15 cellular contexts compared by ENCODE assay signal in genomic region chr2:177275041-177275440, GRCh38. TPM values are rescaled to one million over a fixed set of nuclear protein-coding genes. Genes with fewer than 3 reads are reported as not detected.
DNase-seq lines count a peak whose midpoint lies in the region; ATAC-seq and TF ChIP-seq lines count a peak whose summit lies in the region.
"Had no signal": no experiment of that assay in that cellular context is flagged by ENCODE, and none has a peak within 500 bp of the region (broad histone marks: within the 10 kb centered on the region; RNA-seq: fewer than 3 reads in every experiment).

No MANE protein-coding gene starts in this region.

- H3K27ac Mint-ChIP-seq in activated CD4-positive, alpha-beta memory T cell treated with anti-CD3 and anti-CD28 coated beads for 36 hours = no peak overlapping the region
- H3K27ac Mint-ChIP-seq in CD8-positive, alpha-beta memory T cell = no peak overlapping the region
- H3K27ac Mint-ChIP-seq: dendritic cell treated with granulocyte-macrophage colony-stimulating factor and Interleukin-4, amounts not matched to agents 40 ng/mL and 50 ng/mL, for 4 days; IgD-negative memory B cell; naive B cell had no signal

- no peak overlapping the region for H3K4me3 Mint-ChIP-seq in activated CD4-positive, alpha-beta memory T cell treated with anti-CD3 and anti-CD28 coated beads for 36 hours
- H3K4me3 Mint-ChIP-seq in CD8-positive, alpha-beta memory T cell = no peak overlapping the region
- H3K4me3 Mint-ChIP-seq: dendritic cell treated with granulocyte-macrophage colony-stimulating factor and Interleukin-4, amounts not matched to agents 40 ng/mL and 50 ng/mL, for 4 days; IgD-negative memory B cell; naive B cell had no signal

- 24 to 39% (median 32%) methylated on average over 2 of the region's 2 CpGs for WGBS in stomach, 5 donors

- TF ChIP-seq POLR2A in stomach (IDR thresholded peaks at IDR 0.05) = no peak

- peaks cover 4% of the 10 kb centered on the region for H3K4me1 Mint-ChIP-seq in activated CD4-positive, alpha-beta memory T cell treated with anti-CD3 and anti-CD28 coated beads for 36 hours (ENCODE audit: low read depth)
- peaks cover 0 to 3% (median 0%) of the 10 kb centered on the region in 3 donors for H3K4me1 Mint-ChIP-seq in CD8-positive, alpha-beta memory T cell
- H3K4me1 Mint-ChIP-seq: naive B cell had no signal

- H3K4me3 ChIP-seq in stomach = no peak overlapping the region
- no peak overlapping the region for H3K4me3 ChIP-seq in CD8-positive, alpha-beta memory T cell (ENCODE audit: low read length)
- H3K4me3 ChIP-seq: HAP-1 had no signal

- intact Hi-C loops in left cardiac atrium (cut with DNase I) (no loop called here), stomach (cut with DNase I; ENCODE audit: low total_unique reads) (no loop called here)
- intact Hi-C loops in activated CD4-positive, alpha-beta memory T cell treated with anti-CD3 and anti-CD28 coated beads for 36 hours (cut with micrococcal nuclease) = no loop called here

- ATAC-seq in left cardiac atrium = peak; percentile 62 to 88

- peak; percentile 86 for DNase-seq in HCEC 1CT
- peak; percentile 84 for DNase-seq in brain pericyte (ENCODE audit: low read depth, low spot score)
- DNase-seq in left cardiac atrium = no peak
- DNase-seq in stomach = no peak
- DNase-seq in activated CD4-positive, alpha-beta memory T cell treated with anti-CD3 and anti-CD28 coated beads for 36 hours = no peak
- no peak for DNase-seq in 8988T
- DNase-seq in CD8-positive, alpha-beta memory T cell = no peak
- no peak for DNase-seq in effector CD4-positive, alpha-beta T cell
- DNase-seq: activated CD4-positive, alpha-beta T cell treated with anti-CD3 and anti-CD28 coated beads for 4 hours; activated effector memory CD4-positive, alpha-beta T cell treated with anti-CD3 and anti-CD28 coated beads, Interleukin-2, amount 50 U/mL, for 16 hours; naive B cell; NCI-H187 had no signal

- CTCF ChIA-PET in activated CD4-positive, alpha-beta memory T cell treated with anti-CD3 and anti-CD28 coated beads for 36 hours (lab: Charles Lee) = interaction anchor here (0.8 kb wide), 1 partner anchor 14 kb away, joined by 3 read pairs; no protein-coding TSS in a partner anchor
- CTCF ChIA-PET in CD8-positive, alpha-beta memory T cell (lab: Charles Lee) = interaction anchor here (1.6 kb wide), 1 partner anchor 10 kb away, joined by 3 read pairs; no protein-coding TSS in a partner anchor

- H3K36me3 ChIP-seq in stomach = no peaks in the 10 kb centered on the region
- no peaks in the 10 kb centered on the region for H3K36me3 ChIP-seq in CD8-positive, alpha-beta memory T cell (ENCODE audit: insufficient read depth, low read length)
- H3K36me3 ChIP-seq: HAP-1 had no signal

- no peaks in the 10 kb centered on the region for H3K27me3 Mint-ChIP-seq in activated CD4-positive, alpha-beta memory T cell treated with anti-CD3 and anti-CD28 coated beads for 36 hours
- no peaks in the 10 kb centered on the region for H3K27me3 Mint-ChIP-seq in CD8-positive, alpha-beta memory T cell
- H3K27me3 Mint-ChIP-seq: dendritic cell treated with granulocyte-macrophage colony-stimulating factor and Interleukin-4, amounts not matched to agents 40 ng/mL and 50 ng/mL, for 4 days; IgD-negative memory B cell; naive B cell had no signal

- H3K36me3 Mint-ChIP-seq in activated CD4-positive, alpha-beta memory T cell treated with anti-CD3 and anti-CD28 coated beads for 36 hours = no peaks in the 10 kb centered on the region
- H3K36me3 Mint-ChIP-seq in CD8-positive, alpha-beta memory T cell = no peaks in the 10 kb centered on the region
- H3K36me3 Mint-ChIP-seq: IgD-negative memory B cell, naive B cell had no signal

- POLR2A ChIA-PET in activated CD4-positive, alpha-beta memory T cell treated with anti-CD3 and anti-CD28 coated beads for 36 hours (lab: Charles Lee) = no interaction called here
- POLR2A ChIA-PET in CD8-positive, alpha-beta memory T cell (lab: Charles Lee) = no interaction called here

- no peaks in the 10 kb centered on the region for H3K9me3 ChIP-seq in stomach
- no peaks in the 10 kb centered on the region for H3K9me3 ChIP-seq in CD8-positive, alpha-beta memory T cell (ENCODE audit: low read length)
- H3K9me3 ChIP-seq: HAP-1 had no signal

- no peaks in the 10 kb centered on the region for H3K27me3 ChIP-seq in stomach
- no peaks in the 10 kb centered on the region for H3K27me3 ChIP-seq in CD8-positive, alpha-beta memory T cell (ENCODE audit: insufficient read depth, low read length, poor library complexity, severe bottlenecking)

- H3K4me1 ChIP-seq in stomach = peaks cover 6 to 40% (median 16%) of the 10 kb centered on the region in 4 donors
- no peaks in the 10 kb centered on the region for H3K4me1 ChIP-seq in CD8-positive, alpha-beta memory T cell (ENCODE audit: insufficient read depth, low read length)
- H3K4me1 ChIP-seq: HAP-1 had no signal

- H3K27ac ChIP-seq in stomach = peak overlapping the region in 4 of 5 donors; percentile 15 to 67 (median 64)
- H3K27ac ChIP-seq in CD8-positive, alpha-beta memory T cell (ENCODE audit: low read depth, low read length) = no peak overlapping the region

- no peaks in the 10 kb centered on the region for H3K9me3 Mint-ChIP-seq in activated CD4-positive, alpha-beta memory T cell treated with anti-CD3 and anti-CD28 coated beads for 36 hours
- H3K9me3 Mint-ChIP-seq in CD8-positive, alpha-beta memory T cell = no peaks in the 10 kb centered on the region
- H3K9me3 Mint-ChIP-seq: dendritic cell treated with granulocyte-macrophage colony-stimulating factor and Interleukin-4, amounts not matched to agents 40 ng/mL and 50 ng/mL, for 4 days; IgD-negative memory B cell; naive B cell had no signal

- TF ChIP-seq CTCF in stomach (IDR thresholded peaks at IDR 0.05) = no peak

- no peak for TF ChIP-seq EP300 in stomach (IDR thresholded peaks at IDR 0.05)

RNA-seq across cellular contexts. Expression of gene NFE2L2, which starts 10.5 kb away (rescaled TPM):
- total RNA-seq in left cardiac atrium (10 to 100 TPM; 68.4 to 69.0 TPM), stomach (100 to 1,000 TPM in 4 of 5 donors, 10 to 100 TPM in 1; 37.1 to 223 (median 101) TPM)
- 100 to 1,000 TPM in 2 of 3 donors, 10 to 100 TPM in 1; 84.6 to 144 (median 123) TPM for polyA plus RNA-seq in stomach
- 10 to 100 TPM; 51.3 to 52.0 TPM for total RNA-seq in activated CD4-positive, alpha-beta memory T cell treated with anti-CD3 and anti-CD28 coated beads for 36 hours
- 10 to 100 TPM; 58.0 to 63.0 TPM for total RNA-seq in CD8-positive, alpha-beta memory T cell
- 47.7 TPM for polyA plus RNA-seq in CD8-positive, alpha-beta memory T cell

Comparison
In these comparisons a context has a peak if more than half of its experiments do, and no peak if none do; other contexts are left out.
1. DNase-seq: peak in HCEC 1CT (single experiment) and brain pericyte (single experiment); none in left cardiac atrium (single experiment), stomach (single experiment), activated CD4-positive, alpha-beta memory T cell treated with anti-CD3 and anti-CD28 coated beads for 36 hours (single experiment), 8988T (single experiment), CD8-positive, alpha-beta memory T cell (0 of 5) and effector CD4-positive, alpha-beta T cell (single experiment).